1 cellular context compared by ENCODE assay signal in genomic region chr6:32976334-32977069, GRCh38.
TF ChIP-seq lines count a peak whose summit lies in the region.

No MANE protein-coding gene starts in this region.

TF ChIP-seq in GM23338, 12 proteins besides CTCF, POLR2A, EP300 and RAD21:
- TF ChIP-seq CREB1 (CRISPR knock-in tag; IDR thresholded peaks at IDR 0.05; ENCODE audit: low read depth) (no peak), STAT1 (IDR thresholded peaks at IDR 0.05; ENCODE audit: unreplicated experiment) (no peak), ETS1 (IDR thresholded peaks at IDR 0.05) (no peak), JUNB (IDR thresholded peaks at IDR 0.05; ENCODE audit: unreplicated experiment) (no peak), EZH2 (IDR thresholded peaks at IDR 0.05; ENCODE audit: low read depth, unreplicated experiment) (no peak), ZNF462 (CRISPR knock-in tag; IDR thresholded peaks at IDR 0.05) (no peak), POLR2AphosphoS5 (IDR thresholded peaks at IDR 0.05; ENCODE audit: low read depth) (no peak), ZNF331 (CRISPR knock-in tag; IDR thresholded peaks at IDR 0.05; ENCODE audit: low read depth) (no peak), EZH2phosphoT487 (IDR thresholded peaks at IDR 0.05; ENCODE audit: unreplicated experiment) (no peak), NANOG (IDR thresholded peaks at IDR 0.05; ENCODE audit: borderline replicate concordance) (no peak), REST (IDR thresholded peaks at IDR 0.05; ENCODE audit: unreplicated experiment) (no peak), ZNF114 (CRISPR knock-in tag; IDR thresholded peaks at IDR 0.05) (no peak)
TF ChIP-seq in GM23338: peak in this region for 0.
